9 cellular contexts compared by ENCODE assay signal in genomic region chr4:15906024-15906443, GRCh38. TPM values are rescaled to one million over a fixed set of nuclear protein-coding genes. Genes with fewer than 3 reads are reported as not detected.
DNase-seq lines count a peak whose midpoint lies in the region; ATAC-seq, FAIRE-seq and TF ChIP-seq lines count a peak whose summit lies in the region.
"Had no signal": no experiment of that assay in that cellular context is flagged by ENCODE, and none has a peak within 500 bp of the region (broad histone marks: within the 10 kb centered on the region; RNA-seq: fewer than 3 reads in every experiment).

No MANE protein-coding gene starts in this region.

- FAIRE-seq in GM12892 (lab: Jason Lieb, UNC) (no peak), D721Med (lab: Jason Lieb, UNC) (no peak)

- no peak for TF ChIP-seq CTCF in D721Med (IDR thresholded peaks at IDR 0.05; ENCODE audit: insufficient read depth, missing control alignments)

- no peak for TF ChIP-seq POLR2A in GM12892 (IDR thresholded peaks at IDR 0.05; ENCODE audit: low read depth, low read length)

- H3K4me3 ChIP-seq in skin epidermis, result peak overlapping the region in 1 of 7 experiments; percentile 22

- ATAC-seq in Right ventricle myocardium superior (ENCODE audit: poor library complexity) (peak; percentile 36), GM21381 (IDR thresholded peaks at IDR 0.05; ENCODE audit: unreplicated experiment) (no peak), HG02642 (IDR thresholded peaks at IDR 0.05; ENCODE audit: poor library complexity, unreplicated experiment) (no peak)

- DNase-seq in GM12892 (ENCODE audit: insufficient read length) (peak; percentile 30), NCI-H460 (ENCODE audit: extremely low read depth, low read depth) (peak; percentile 15), Right ventricle myocardium superior (peak; percentile 52), D721Med (ENCODE audit: insufficient read length, low spot score) (no peak)
- DNase-seq in stimulated activated naive CD4-positive, alpha-beta T cell (lab: John Stamatoyannopoulos, UW), result no peak
- DNase-seq: activated CD4-positive, CD25-positive, alpha-beta regulatory T cell treated with anti-CD3 and anti-CD28 coated beads, Interleukin-2, amount 50 U/mL, for 72 hours had no signal

- peak overlapping the region in 14 of 21 experiments; percentile 6 to 81 (median 48) for H3K27ac ChIP-seq in skin epidermis

- intact Hi-C loops in Right ventricle myocardium superior (cut with DNase I), result no loop called here

RNA-seq across cellular contexts. Expression of gene FGFBP1, which starts 32.5 kb away (rescaled TPM):
- not detected for polyA plus RNA-seq in GM12892 (2012; ENCODE audit: missing spikeins)
- not detected in 2 replicates for total RNA-seq in NCI-H460 (2014; rRNA removed; shearing (Covaris generic))
- not detected in 2 replicates for polyA plus RNA-seq in NCI-H460 (2014; cell fraction: nucleus; rRNA removed)
- not detected for total RNA-seq in Right ventricle myocardium superior

RNA-seq across cellular contexts. Expression of gene FGFBP2, which starts 56.9 kb away (rescaled TPM):
- not detected for polyA plus RNA-seq in GM12892 (2012; ENCODE audit: missing spikeins)
- total RNA-seq in NCI-H460 (2014; rRNA removed; shearing (Covaris generic)), result not detected in 2 replicates
- not detected in 2 replicates for polyA plus RNA-seq in NCI-H460 (2014; cell fraction: nucleus; rRNA removed)
- total RNA-seq in Right ventricle myocardium superior, result 2.0 TPM

Comparison
In these comparisons a context has a peak if more than half of its experiments do, and no peak if none do; other contexts are left out.
1. DNase-seq: peak in GM12892 (single experiment), NCI-H460 (single experiment) and Right ventricle myocardium superior (single experiment); none in D721Med (single experiment) and stimulated activated naive CD4-positive, alpha-beta T cell (0 of 6).